In the genomic region with DNA sequence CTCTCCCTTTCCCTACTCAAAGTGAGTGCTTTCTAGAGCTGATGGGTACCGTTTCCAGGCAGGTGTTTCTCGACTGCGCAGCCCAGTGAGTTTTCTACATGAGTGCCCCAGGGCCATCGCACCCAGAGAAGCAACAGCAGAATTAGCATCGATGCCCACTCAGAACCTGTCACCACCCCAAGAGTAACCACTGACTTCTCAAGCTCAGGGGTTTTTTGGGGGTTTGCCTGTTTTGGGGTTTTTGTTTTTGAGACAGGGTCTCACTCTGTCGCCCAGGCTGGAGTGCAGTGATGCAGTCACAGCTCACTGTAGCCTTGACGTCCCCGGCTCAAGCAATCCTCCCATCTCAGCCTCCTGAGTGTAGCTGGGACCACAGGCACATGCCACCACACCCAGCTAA, we compare ENCODE assay signal across 1 cellular context.
TF ChIP-seq lines count a peak whose summit lies in the region.

No MANE protein-coding gene starts in this region.

TF ChIP-seq in HepG2, 621 proteins besides CTCF, POLR2A, EP300 and RAD21:
- TF ChIP-seq ZNF317 (CRISPR knock-in tag; IDR thresholded peaks at IDR 0.05), result no peak
- no peak for TF ChIP-seq IRF2 (CRISPR knock-in tag; IDR thresholded peaks at IDR 0.05)
- TF ChIP-seq ZNF605 (CRISPR knock-in tag; IDR thresholded peaks at IDR 0.05), result no peak
- TF ChIP-seq, protein P1, sequence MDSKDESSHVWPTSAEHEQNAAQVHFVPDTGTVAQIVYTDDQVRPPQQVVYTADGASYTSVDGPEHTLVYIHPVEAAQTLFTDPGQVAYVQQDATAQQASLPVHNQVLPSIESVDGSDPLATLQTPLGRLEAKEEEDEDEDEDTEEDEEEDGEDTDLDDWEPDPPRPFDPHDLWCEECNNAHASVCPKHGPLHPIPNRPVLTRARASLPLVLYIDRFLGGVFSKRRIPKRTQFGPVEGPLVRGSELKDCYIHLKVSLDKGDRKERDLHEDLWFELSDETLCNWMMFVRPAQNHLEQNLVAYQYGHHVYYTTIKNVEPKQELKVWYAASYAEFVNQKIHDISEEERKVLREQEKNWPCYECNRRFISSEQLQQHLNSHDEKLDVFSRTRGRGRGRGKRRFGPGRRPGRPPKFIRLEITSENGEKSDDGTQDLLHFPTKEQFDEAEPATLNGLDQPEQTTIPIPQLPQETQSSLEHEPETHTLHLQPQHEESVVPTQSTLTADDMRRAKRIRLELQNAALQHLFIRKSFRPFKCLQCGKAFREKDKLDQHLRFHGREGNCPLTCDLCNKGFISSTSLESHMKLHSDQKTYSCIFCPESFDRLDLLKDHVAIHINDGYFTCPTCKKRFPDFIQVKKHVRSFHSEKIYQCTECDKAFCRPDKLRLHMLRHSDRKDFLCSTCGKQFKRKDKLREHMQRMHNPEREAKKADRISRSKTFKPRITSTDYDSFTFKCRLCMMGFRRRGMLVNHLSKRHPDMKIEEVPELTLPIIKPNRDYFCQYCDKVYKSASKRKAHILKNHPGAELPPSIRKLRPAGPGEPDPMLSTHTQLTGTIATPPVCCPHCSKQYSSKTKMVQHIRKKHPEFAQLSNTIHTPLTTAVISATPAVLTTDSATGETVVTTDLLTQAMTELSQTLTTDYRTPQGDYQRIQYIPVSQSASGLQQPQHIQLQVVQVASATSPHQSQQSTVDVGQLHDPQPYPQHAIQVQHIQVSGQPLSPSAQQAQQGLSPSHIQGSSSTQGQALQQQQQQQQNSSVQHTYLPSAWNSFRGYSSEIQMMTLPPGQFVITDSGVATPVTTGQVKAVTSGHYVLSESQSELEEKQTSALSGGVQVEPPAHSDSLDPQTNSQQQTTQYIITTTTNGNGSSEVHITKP (CRISPR knock-in tag; IDR thresholded peaks at IDR 0.05; ENCODE audit: low read depth), result no peak
- TF ChIP-seq, protein P2, sequence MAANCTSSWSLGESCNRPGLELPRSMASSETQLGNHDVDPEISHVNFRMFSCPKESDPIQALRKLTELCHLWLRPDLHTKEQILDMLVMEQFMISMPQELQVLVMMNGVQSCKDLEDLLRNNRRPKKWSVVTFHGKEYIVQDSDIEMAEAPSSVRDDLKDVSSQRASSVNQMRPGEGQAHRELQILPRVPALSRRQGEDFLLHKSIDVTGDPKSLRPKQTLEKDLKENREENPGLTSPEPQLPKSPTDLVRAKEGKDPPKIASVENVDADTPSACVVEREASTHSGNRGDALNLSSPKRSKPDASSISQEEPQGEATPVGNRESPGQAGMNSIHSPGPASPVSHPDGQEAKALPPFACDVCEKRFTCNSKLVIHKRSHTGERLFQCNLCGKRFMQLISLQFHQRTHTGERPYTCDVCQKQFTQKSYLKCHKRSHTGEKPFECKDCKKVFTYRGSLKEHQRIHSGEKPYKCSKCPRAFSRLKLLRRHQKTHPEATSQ (CRISPR knock-in tag; IDR thresholded peaks at IDR 0.05; ENCODE audit: borderline replicate concordance), result no peak
- TF ChIP-seq, protein P3, sequence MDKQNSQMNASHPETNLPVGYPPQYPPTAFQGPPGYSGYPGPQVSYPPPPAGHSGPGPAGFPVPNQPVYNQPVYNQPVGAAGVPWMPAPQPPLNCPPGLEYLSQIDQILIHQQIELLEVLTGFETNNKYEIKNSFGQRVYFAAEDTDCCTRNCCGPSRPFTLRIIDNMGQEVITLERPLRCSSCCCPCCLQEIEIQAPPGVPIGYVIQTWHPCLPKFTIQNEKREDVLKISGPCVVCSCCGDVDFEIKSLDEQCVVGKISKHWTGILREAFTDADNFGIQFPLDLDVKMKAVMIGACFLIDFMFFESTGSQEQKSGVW (CRISPR knock-in tag; IDR thresholded peaks at IDR 0.05; ENCODE audit: borderline replicate concordance), result no peak
- TF ChIP-seq, protein P4, sequence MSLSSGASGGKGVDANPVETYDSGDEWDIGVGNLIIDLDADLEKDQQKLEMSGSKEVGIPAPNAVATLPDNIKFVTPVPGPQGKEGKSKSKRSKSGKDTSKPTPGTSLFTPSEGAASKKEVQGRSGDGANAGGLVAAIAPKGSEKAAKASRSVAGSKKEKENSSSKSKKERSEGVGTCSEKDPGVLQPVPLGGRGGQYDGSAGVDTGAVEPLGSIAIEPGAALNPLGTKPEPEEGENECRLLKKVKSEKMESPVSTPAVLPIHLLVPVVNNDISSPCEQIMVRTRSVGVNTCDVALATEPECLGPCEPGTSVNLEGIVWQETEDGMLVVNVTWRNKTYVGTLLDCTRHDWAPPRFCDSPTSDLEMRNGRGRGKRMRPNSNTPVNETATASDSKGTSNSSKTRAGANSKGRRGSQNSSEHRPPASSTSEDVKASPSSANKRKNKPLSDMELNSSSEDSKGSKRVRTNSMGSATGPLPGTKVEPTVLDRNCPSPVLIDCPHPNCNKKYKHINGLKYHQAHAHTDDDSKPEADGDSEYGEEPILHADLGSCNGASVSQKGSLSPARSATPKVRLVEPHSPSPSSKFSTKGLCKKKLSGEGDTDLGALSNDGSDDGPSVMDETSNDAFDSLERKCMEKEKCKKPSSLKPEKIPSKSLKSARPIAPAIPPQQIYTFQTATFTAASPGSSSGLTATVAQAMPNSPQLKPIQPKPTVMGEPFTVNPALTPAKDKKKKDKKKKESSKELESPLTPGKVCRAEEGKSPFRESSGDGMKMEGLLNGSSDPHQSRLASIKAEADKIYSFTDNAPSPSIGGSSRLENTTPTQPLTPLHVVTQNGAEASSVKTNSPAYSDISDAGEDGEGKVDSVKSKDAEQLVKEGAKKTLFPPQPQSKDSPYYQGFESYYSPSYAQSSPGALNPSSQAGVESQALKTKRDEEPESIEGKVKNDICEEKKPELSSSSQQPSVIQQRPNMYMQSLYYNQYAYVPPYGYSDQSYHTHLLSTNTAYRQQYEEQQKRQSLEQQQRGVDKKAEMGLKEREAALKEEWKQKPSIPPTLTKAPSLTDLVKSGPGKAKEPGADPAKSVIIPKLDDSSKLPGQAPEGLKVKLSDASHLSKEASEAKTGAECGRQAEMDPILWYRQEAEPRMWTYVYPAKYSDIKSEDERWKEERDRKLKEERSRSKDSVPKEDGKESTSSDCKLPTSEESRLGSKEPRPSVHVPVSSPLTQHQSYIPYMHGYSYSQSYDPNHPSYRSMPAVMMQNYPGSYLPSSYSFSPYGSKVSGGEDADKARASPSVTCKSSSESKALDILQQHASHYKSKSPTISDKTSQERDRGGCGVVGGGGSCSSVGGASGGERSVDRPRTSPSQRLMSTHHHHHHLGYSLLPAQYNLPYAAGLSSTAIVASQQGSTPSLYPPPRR (CRISPR knock-in tag; IDR thresholded peaks at IDR 0.05; ENCODE audit: borderline replicate concordance), result no peak
- TF ChIP-seq SMC3 (IDR thresholded peaks at IDR 0.05; ENCODE audit: low read length), result no peak
- no peak for TF ChIP-seq KLF11 (CRISPR knock-in tag; IDR thresholded peaks at IDR 0.05)
- no peak for TF ChIP-seq ZSCAN29 (CRISPR knock-in tag; conservative IDR thresholded peaks at IDR 0.05)
